6 cellular contexts compared by ENCODE assay signal in the genomic region with DNA sequence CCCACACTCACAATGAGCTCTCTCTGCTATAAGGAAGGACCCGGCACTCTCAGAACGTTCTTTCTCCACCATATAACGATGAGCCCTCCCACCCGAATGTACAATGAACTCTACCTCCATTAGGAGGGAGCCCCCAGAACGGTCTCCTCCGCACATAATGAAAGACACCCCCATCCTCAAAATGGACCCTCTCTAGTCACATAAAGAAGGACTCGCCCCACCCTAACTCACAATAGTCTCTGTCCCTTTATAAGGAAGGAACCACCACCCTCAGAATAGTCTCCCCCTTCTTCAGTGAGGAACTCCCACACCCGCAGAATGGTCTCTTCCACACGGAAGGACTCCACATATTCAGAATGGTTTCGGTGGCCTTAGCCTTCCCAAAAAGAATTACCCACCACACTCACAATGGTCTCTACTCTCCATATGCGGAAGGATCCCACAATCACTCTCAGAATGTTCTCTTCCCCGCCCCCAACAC. TPM values are rescaled to one million over a fixed set of nuclear protein-coding genes. Genes with fewer than 3 reads are reported as not detected.
DNase-seq lines count a peak whose midpoint lies in the region; ATAC-seq and TF ChIP-seq lines count a peak whose summit lies in the region.

No MANE protein-coding gene starts in this region.

- H3K4me3 Mint-ChIP-seq in activated CD8-positive, alpha-beta T cell treated with anti-CD3 and anti-CD28 coated beads for 36 hours: peak overlapping the region; percentile 96

- H2AFZ ChIP-seq in GM23248: peak overlapping the region; percentile 84

- H3K9me3 Mint-ChIP-seq in activated CD8-positive, alpha-beta T cell treated with anti-CD3 and anti-CD28 coated beads for 36 hours: no peaks in the 10 kb centered on the region

- ATAC-seq in activated CD8-positive, alpha-beta T cell treated with anti-CD3 and anti-CD28 coated beads for 36 hours: peak; percentile 7
- no peak for ATAC-seq in lung (ENCODE audit: insufficient read depth, low FRiP score)
- no peak for ATAC-seq in GM18520 (IDR thresholded peaks at IDR 0.05; ENCODE audit: unreplicated experiment)

- in situ Hi-C loops in GM23248 (cut with MboI): loop anchor here (25.0 kb wide), 1 partner anchor 249 kb away; no protein-coding TSS in a partner anchor

- H3K4me1 ChIP-seq in GM23248 (ENCODE audit: insufficient read depth) (no peaks in the 10 kb centered on the region), lung (ENCODE audit: control insufficient read depth in 2 of 2, insufficient read depth in 2 of 2, low read length in 2 of 2) (peaks cover 0 to 8% of the 10 kb centered on the region in 2 donors)

- TF ChIP-seq CTCF in activated CD8-positive, alpha-beta T cell treated with anti-CD3 and anti-CD28 coated beads for 36 hours (IDR thresholded peaks at IDR 0.05): no peak
- TF ChIP-seq CTCF in lung (IDR thresholded peaks at IDR 0.05; ENCODE audit: control extremely low read depth, extremely low read depth): no peak

- peaks cover 36% of the 10 kb centered on the region for H3K4me1 Mint-ChIP-seq in activated CD8-positive, alpha-beta T cell treated with anti-CD3 and anti-CD28 coated beads for 36 hours (ENCODE audit: low read depth)

- intact Hi-C loops in activated CD8-positive, alpha-beta T cell treated with anti-CD3 and anti-CD28 coated beads for 36 hours (cut with micrococcal nuclease): no loop called here

- CTCF ChIA-PET in activated CD8-positive, alpha-beta T cell treated with anti-CD3 and anti-CD28 coated beads for 36 hours (lab: Charles Lee): interaction anchor here (1.0 to 1.3 kb wide), 2 partner anchors 35 to 263 kb away, joined by 3 read pairs; no protein-coding TSS in a partner anchor

- no peaks in the 10 kb centered on the region for H3K9me2 ChIP-seq in GM23248 (ENCODE audit: insufficient read depth)

- no peaks in the 10 kb centered on the region for H4K20me1 ChIP-seq in GM23248 (ENCODE audit: insufficient read depth)

- peak overlapping the region; percentile 93 for H3K4me3 ChIP-seq in GM23248
- peak overlapping the region; percentile 62 for H3K4me3 ChIP-seq in lung

- peaks cover 30% of the 10 kb centered on the region for H3K36me3 Mint-ChIP-seq in activated CD8-positive, alpha-beta T cell treated with anti-CD3 and anti-CD28 coated beads for 36 hours (ENCODE audit: low read depth)

- H3K9ac ChIP-seq in GM23248: peak overlapping the region; percentile 100

- H3K27ac Mint-ChIP-seq in activated CD8-positive, alpha-beta T cell treated with anti-CD3 and anti-CD28 coated beads for 36 hours: peak overlapping the region; percentile 98

- H3K36me3 ChIP-seq in GM23248 (ENCODE audit: low read depth): no peaks in the 10 kb centered on the region
- H3K36me3 ChIP-seq in lung (ENCODE audit: control insufficient read depth in 2 of 2, insufficient read depth in 2 of 2, low read length in 2 of 2): peaks cover 3 to 7% of the 10 kb centered on the region in 2 donors

- H3K4me2 ChIP-seq in GM23248 (ENCODE audit: unreplicated experiment): peak overlapping the region; percentile 78

- H3K9me3 ChIP-seq in GM23248 (ENCODE audit: low read depth): no peaks in the 10 kb centered on the region
- H3K9me3 ChIP-seq in lung (ENCODE audit: control insufficient read depth in 2 of 2, insufficient read depth in 1 of 2, low read length in 1 of 2): peaks cover 0 to 4% of the 10 kb centered on the region in 2 donors

- 0 to 3% methylated on average over 9 to 12 of the region's 12 CpGs for WGBS in GM23248 (ENCODE audit: low coverage in 1 of 2, low lambda C conversion rate in 2 of 2, missing lambda C conversion rate in 2 of 2), 2 experiments
- 1 to 24% methylated on average over 10 to 12 of the region's 12 CpGs for WGBS in lung, 2 donors

- H3K27me3 Mint-ChIP-seq in activated CD8-positive, alpha-beta T cell treated with anti-CD3 and anti-CD28 coated beads for 36 hours: no peaks in the 10 kb centered on the region

- DNase-seq in GM23248 (peak; percentile 54), lung (ENCODE audit: low spot score) (no peak), NCI-H748 treated with DMSO at 0.1 percent for 48 hours (lab: John Stamatoyannopoulos, UW) (no peak), ureter (ENCODE audit: low spot score) (no peak)
- DNase-seq in activated CD8-positive, alpha-beta T cell treated with anti-CD3 and anti-CD28 coated beads for 36 hours: no peak

- peaks cover 41% of the 10 kb centered on the region for H3K79me2 ChIP-seq in GM23248 (ENCODE audit: insufficient read depth)

- POLR2A ChIA-PET in activated CD8-positive, alpha-beta T cell treated with anti-CD3 and anti-CD28 coated beads for 36 hours (lab: Charles Lee): interaction anchor here (1.0 to 7.1 kb wide), 7 partner anchors 8 to 91 kb away, joined by 3 to 176 read pairs (median 9); a partner anchor contains a TSS

- H3K27me3 ChIP-seq in GM23248 (replicated peaks; ENCODE audit: insufficient read depth) (no peaks in the 10 kb centered on the region), lung (ENCODE audit: control insufficient read depth, insufficient read depth) (no peaks in the 10 kb centered on the region)

- H3F3A ChIP-seq in GM23248 (ENCODE audit: insufficient read depth): no peaks in the 10 kb centered on the region

- H3K27ac ChIP-seq in GM23248 (peak overlapping the region; percentile 91), lung (ENCODE audit: low read depth in 1 of 2, low read length in 1 of 2) (peak overlapping the region; percentile 76 to 81)

RNA-seq across cellular contexts. Expression of a gene that starts 0.5 kb away (rescaled TPM):
- total RNA-seq in GM23248 (2014; rRNA removed; shearing (Covaris generic)): 23.6 and 29.1 TPM in 2 replicates
- polyA plus RNA-seq in GM23248 (2016; fragmentation: Nextera tagmentation; extraction: Ambion mirVana) (54.6 and 55.5 TPM in 2 replicates), lung (10 to 100 TPM; 16.7 to 41.2 TPM)
- 10 to 100 TPM; 14.7 to 15.0 TPM for total RNA-seq in activated CD8-positive, alpha-beta T cell treated with anti-CD3 and anti-CD28 coated beads for 36 hours
- total RNA-seq in lung (10 to 100 TPM; 23.4 to 40.7 TPM), ureter (38.4 TPM)

RNA-seq across cellular contexts. Expression of a gene that starts 7.9 kb away (rescaled TPM):
- total RNA-seq in GM23248 (2014; rRNA removed; shearing (Covaris generic)): 4.6 and 5.6 TPM in 2 replicates
- polyA plus RNA-seq in GM23248 (2016; fragmentation: Nextera tagmentation; extraction: Ambion mirVana): 4.4 and 4.5 TPM in 2 replicates
- 100 to 1,000 TPM; 169 to 177 TPM for total RNA-seq in activated CD8-positive, alpha-beta T cell treated with anti-CD3 and anti-CD28 coated beads for 36 hours
- 10 to 100 TPM; 21.7 to 36.5 TPM for total RNA-seq in lung
- 10 to 100 TPM; 14.8 to 27.4 TPM for polyA plus RNA-seq in lung
- total RNA-seq in ureter: 13.6 TPM

RNA-seq across cellular contexts. Expression of a gene that starts 13.2 kb away (rescaled TPM):
- 18.1 and 30.3 TPM in 2 replicates for total RNA-seq in GM23248 (2014; rRNA removed; shearing (Covaris generic))
- polyA plus RNA-seq in GM23248 (2016; fragmentation: Nextera tagmentation; extraction: Ambion mirVana) (45.4 and 49.7 TPM in 2 replicates), lung (100 to 1,000 TPM in 1 of 2 donors, 10 to 100 TPM in 1; 68.2 to 146 TPM)
- 10 to 100 TPM; 63.9 to 66.5 TPM for total RNA-seq in activated CD8-positive, alpha-beta T cell treated with anti-CD3 and anti-CD28 coated beads for 36 hours
- total RNA-seq in lung (10 to 100 TPM; 33.2 to 79.7 TPM), ureter (65.1 TPM)

RNA-seq across cellular contexts. Expression of a gene that starts 13.4 kb away (rescaled TPM):
- 17.8 and 26.7 TPM in 2 replicates for total RNA-seq in GM23248 (2014; rRNA removed; shearing (Covaris generic))
- 44.7 and 48.4 TPM in 2 replicates for polyA plus RNA-seq in GM23248 (2016; fragmentation: Nextera tagmentation; extraction: Ambion mirVana)
- total RNA-seq in activated CD8-positive, alpha-beta T cell treated with anti-CD3 and anti-CD28 coated beads for 36 hours: 10 to 100 TPM; 50.1 to 52.2 TPM
- 10 to 100 TPM; 21.0 to 51.5 TPM for total RNA-seq in lung
- polyA plus RNA-seq in lung: 10 to 100 TPM; 67.4 to 73.4 TPM
- 50.6 TPM for total RNA-seq in ureter

RNA-seq across cellular contexts. Expression of a gene that starts 46.4 kb away (rescaled TPM):
- total RNA-seq in GM23248 (2014; rRNA removed; shearing (Covaris generic)): 43.4 and 44.9 TPM in 2 replicates
- polyA plus RNA-seq in GM23248 (2016; fragmentation: Nextera tagmentation; extraction: Ambion mirVana): 27.0 and 30.9 TPM in 2 replicates
- 10 to 100 TPM; 50.6 to 51.5 TPM for total RNA-seq in activated CD8-positive, alpha-beta T cell treated with anti-CD3 and anti-CD28 coated beads for 36 hours
- total RNA-seq in lung: 10 to 100 TPM; 33.3 to 48.2 TPM
- polyA plus RNA-seq in lung: 10 to 100 TPM; 32.4 to 38.1 TPM
- 53.8 TPM for total RNA-seq in ureter

Comparison
In these comparisons a context has a peak if more than half of its experiments do, and no peak if none do; other contexts are left out.
1. RNA of a gene that starts 7.9 kb away (total RNA-seq): 169 to 177 TPM in activated CD8-positive, alpha-beta T cell treated with anti-CD3 and anti-CD28 coated beads for 36 hours; 21.7 to 36.5 TPM in lung, 13.6 TPM in ureter (single experiment) and 4.6 to 5.6 TPM in GM23248; every median in the first group is over 4 times any median in the second.